ENCODE assay signal across 1 cellular context in the genomic region with DNA sequence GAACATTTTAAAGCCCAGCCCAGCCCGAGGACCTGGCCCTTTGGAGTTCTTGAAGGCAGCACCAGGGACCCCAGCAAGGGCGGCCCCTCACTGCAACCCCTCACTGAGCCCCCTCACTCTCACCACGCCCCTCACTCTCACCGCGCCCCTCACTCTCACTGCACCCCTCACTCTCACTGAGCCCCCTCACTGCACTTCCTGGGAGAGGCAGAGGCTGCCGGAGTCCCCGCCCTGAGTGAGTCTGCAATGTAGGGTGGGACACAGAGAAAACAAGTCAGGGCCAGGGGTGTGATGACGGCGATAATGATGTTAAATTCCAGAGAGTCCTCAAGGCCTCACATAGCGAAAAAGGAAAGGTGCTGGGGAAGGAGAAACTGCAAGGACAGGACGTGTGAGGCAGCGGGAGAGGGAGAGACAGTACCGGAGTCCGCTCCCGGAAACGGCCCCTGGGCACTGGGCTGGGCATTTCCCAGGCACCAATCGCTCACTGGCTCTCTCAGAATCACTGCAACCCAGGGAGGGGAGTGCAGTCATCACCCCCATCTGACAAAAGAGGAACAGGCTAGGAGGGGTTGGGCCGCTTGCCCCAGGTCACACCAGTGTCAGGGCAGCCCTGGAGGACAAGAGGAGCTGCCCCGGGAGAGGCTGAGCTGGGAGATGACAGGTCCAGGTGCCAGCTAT.
TF ChIP-seq lines count a peak whose summit lies in the region.

No MANE protein-coding gene starts in this region.

TF ChIP-seq in IMR-90, 13 proteins besides CTCF, POLR2A, EP300 and RAD21:
- TF ChIP-seq MAFK (IDR thresholded peaks at IDR 0.05; ENCODE audit: low read depth, low read length) (no peak), FOS (IDR thresholded peaks at IDR 0.05; ENCODE audit: low read depth, low read length) (no peak), MAZ (IDR thresholded peaks at IDR 0.05; ENCODE audit: borderline replicate concordance, low read depth, low read length) (no peak), CHD1 (IDR thresholded peaks at IDR 0.05; ENCODE audit: low read depth, low read length) (no peak), MXI1 (IDR thresholded peaks at IDR 0.05; ENCODE audit: borderline replicate concordance, low read depth, low read length) (no peak), NFE2L2 (IDR thresholded peaks at IDR 0.05; ENCODE audit: low read depth, low read length) (no peak), BHLHE40 (IDR thresholded peaks at IDR 0.05; ENCODE audit: low read depth, low read length) (no peak), RCOR1 (IDR thresholded peaks at IDR 0.05; ENCODE audit: insufficient replicate concordance, low read length) (no peak), CEBPB (IDR thresholded peaks at IDR 0.05; ENCODE audit: low read depth, low read length) (no peak), RFX5 (IDR thresholded peaks at IDR 0.05; ENCODE audit: low read depth, low read length) (no peak), SMC3 (IDR thresholded peaks at IDR 0.05; ENCODE audit: low read depth, low read length) (no peak)
- TF ChIP-seq, protein P1, sequence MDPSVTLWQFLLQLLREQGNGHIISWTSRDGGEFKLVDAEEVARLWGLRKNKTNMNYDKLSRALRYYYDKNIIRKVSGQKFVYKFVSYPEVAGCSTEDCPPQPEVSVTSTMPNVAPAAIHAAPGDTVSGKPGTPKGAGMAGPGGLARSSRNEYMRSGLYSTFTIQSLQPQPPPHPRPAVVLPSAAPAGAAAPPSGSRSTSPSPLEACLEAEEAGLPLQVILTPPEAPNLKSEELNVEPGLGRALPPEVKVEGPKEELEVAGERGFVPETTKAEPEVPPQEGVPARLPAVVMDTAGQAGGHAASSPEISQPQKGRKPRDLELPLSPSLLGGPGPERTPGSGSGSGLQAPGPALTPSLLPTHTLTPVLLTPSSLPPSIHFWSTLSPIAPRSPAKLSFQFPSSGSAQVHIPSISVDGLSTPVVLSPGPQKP (IDR thresholded peaks at IDR 0.05; ENCODE audit: borderline replicate concordance, low read depth, low read length): no peak
- TF ChIP-seq, protein P2, sequence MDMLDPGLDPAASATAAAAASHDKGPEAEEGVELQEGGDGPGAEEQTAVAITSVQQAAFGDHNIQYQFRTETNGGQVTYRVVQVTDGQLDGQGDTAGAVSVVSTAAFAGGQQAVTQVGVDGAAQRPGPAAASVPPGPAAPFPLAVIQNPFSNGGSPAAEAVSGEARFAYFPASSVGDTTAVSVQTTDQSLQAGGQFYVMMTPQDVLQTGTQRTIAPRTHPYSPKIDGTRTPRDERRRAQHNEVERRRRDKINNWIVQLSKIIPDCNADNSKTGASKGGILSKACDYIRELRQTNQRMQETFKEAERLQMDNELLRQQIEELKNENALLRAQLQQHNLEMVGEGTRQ (IDR thresholded peaks at IDR 0.05; ENCODE audit: low read depth, low read length): no peak
